ENCODE assay signal across 17 cellular contexts in the genomic region with DNA sequence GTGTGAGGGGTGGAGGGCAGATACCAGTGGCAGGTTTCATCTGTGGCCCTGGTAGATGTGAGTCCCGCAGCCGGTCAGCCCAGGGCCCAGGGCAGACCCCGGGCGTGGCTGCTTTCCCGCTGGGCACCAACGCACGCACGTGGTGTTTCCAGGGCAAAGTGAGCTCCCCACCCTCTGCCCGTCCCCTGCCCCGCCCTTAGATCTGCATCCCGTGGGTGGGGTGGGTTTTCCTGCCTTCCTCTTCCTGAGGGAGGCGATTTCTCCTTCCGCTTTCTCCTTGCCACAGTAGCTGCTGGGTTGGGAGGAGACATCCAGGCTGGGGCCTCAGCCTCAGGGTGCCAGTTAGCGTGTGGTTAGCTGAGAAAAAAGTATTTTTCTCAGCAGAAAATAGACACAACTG. TPM values are rescaled to one million over a fixed set of nuclear protein-coding genes. Genes with fewer than 3 reads are reported as not detected.
DNase-seq lines count a peak whose midpoint lies in the region; ATAC-seq, FAIRE-seq and TF ChIP-seq lines count a peak whose summit lies in the region.
"Had no signal": no experiment of that assay in that cellular context is flagged by ENCODE, and none has a peak within 500 bp of the region (broad histone marks: within the 10 kb centered on the region; RNA-seq: fewer than 3 reads in every experiment).

No MANE protein-coding gene starts in this region.

- BruUV-seq in endothelial cell of umbilical vein (replicated peaks; lab: Mats Ljungman, UMichigan): no TSS peak

- POLR2A ChIA-PET in CD4-positive, alpha-beta T cell (lab: Charles Lee): no interaction called here
- POLR2A ChIA-PET in endothelial cell of umbilical vein (lab: Charles Lee): no interaction called here

- no peaks in the 10 kb centered on the region for H3K9me1 ChIP-seq in endothelial cell of umbilical vein (replicated peaks; ENCODE audit: control insufficient read depth, extremely low read depth, insufficient read depth, low read length)

- H3K9me3 Mint-ChIP-seq in CD4-positive, alpha-beta T cell: no peaks in the 10 kb centered on the region
- no peaks in the 10 kb centered on the region for H3K9me3 Mint-ChIP-seq in osteocyte (ENCODE audit: unreplicated experiment)
- H3K9me3 Mint-ChIP-seq in GM23338: peaks cover 9% of the 10 kb centered on the region; the same call in 2 of the 3 replicates
- H3K9me3 Mint-ChIP-seq: activated T-helper 2 cell treated with anti-CD3 and anti-CD28 coated beads, Interferon-gamma antibody, Interleukin-2, Interleukin-4, amounts not matched to agents 10 μg/mL and 5 μg/mL and 100 μg/mL, durations not matched to agents 14 hours and 24 hours and 36 hours; stimulated activated naive CD8-positive, alpha-beta T cell treated with anti-CD3 and anti-CD28 coated beads, Interleukin-15, Interleukin-2, amounts not matched to agents 100 ng/mL and 50 ng/mL, for 24 hours had no signal

- peaks cover 56% of the 10 kb centered on the region for H3K4me1 Mint-ChIP-seq in CD4-positive, alpha-beta T cell (ENCODE audit: low read depth)
- H3K4me1 Mint-ChIP-seq in osteocyte (ENCODE audit: unreplicated experiment) (peaks cover 25% of the 10 kb centered on the region), GM23338 (peaks cover 10% of the 10 kb centered on the region)

- H3K27ac Mint-ChIP-seq in CD4-positive, alpha-beta T cell: peak overlapping the region; percentile 79
- H3K27ac Mint-ChIP-seq in osteocyte (ENCODE audit: unreplicated experiment) (peak overlapping the region; percentile 27), GM23338 (no peak overlapping the region)
- H3K27ac Mint-ChIP-seq: activated T-helper 2 cell treated with anti-CD3 and anti-CD28 coated beads, Interferon-gamma antibody, Interleukin-2, Interleukin-4, amounts not matched to agents 10 μg/mL and 5 μg/mL and 100 μg/mL, durations not matched to agents 14 hours and 24 hours and 36 hours; stimulated activated naive CD8-positive, alpha-beta T cell treated with anti-CD3 and anti-CD28 coated beads, Interleukin-15, Interleukin-2, amounts not matched to agents 100 ng/mL and 50 ng/mL, for 24 hours had no signal

- dilution Hi-C loops in endothelial cell of umbilical vein (cut with MboI; ENCODE audit: extremely low pct_ligation_motif_present, low sequenced_read_pairs): no loop called here

- H3K4me2 ChIP-seq in endothelial cell of umbilical vein (ENCODE audit: insufficient read depth, low read length) (no peak overlapping the region), GM23338 (no peak overlapping the region)
- H3K4me2 ChIP-seq: hepatocyte had no signal

- no peaks in the 10 kb centered on the region for H3K9me3 ChIP-seq in CD4-positive, alpha-beta T cell (ENCODE audit: control insufficient read depth, low read length)
- H3K9me3 ChIP-seq in endothelial cell of umbilical vein (replicated peaks; ENCODE audit: control insufficient read depth, insufficient read depth, low read length) (no peaks in the 10 kb centered on the region), esophagus squamous epithelium (no peaks in the 10 kb centered on the region)
- H3K9me3 ChIP-seq: MG63 had no signal

- H3K4me3 ChIP-seq in endothelial cell of umbilical vein (replicated peaks in 1 of 3; ENCODE audit: insufficient read depth in 1 of 3, low read depth in 1 of 3, low read length in 3 of 3) (no peak overlapping the region), esophagus squamous epithelium (no peak overlapping the region), GM23338 (no peak overlapping the region)
- H3K4me3 ChIP-seq: hepatocyte, MG63 had no signal

- peaks cover 35% of the 10 kb centered on the region for H3K4me1 ChIP-seq in endothelial cell of umbilical vein (ENCODE audit: control insufficient read depth, extremely low read depth, insufficient read depth, low read length)
- H3K4me1 ChIP-seq in esophagus squamous epithelium: peaks cover 14 to 45% (median 16%) of the 10 kb centered on the region in 3 donors
- peaks cover 1% of the 10 kb centered on the region; the same call in 1 of the 2 replicates for H3K4me1 ChIP-seq in GM23338 (ENCODE audit: insufficient read depth)

- TF ChIP-seq POLR2A in endothelial cell of umbilical vein (IDR thresholded peaks at IDR 0.05; ENCODE audit: low read depth, low read length) (no peak), esophagus squamous epithelium (IDR thresholded peaks at IDR 0.05) (no peak)

- WGBS in esophagus squamous epithelium, 2 donors: 53 to 57% methylated on average over 3 to 8 of the region's 14 CpGs

- no peak overlapping the region for H2AFZ ChIP-seq in endothelial cell of umbilical vein (ENCODE audit: low read depth, low read length)
- no peak overlapping the region for H2AFZ ChIP-seq in GM23338
- H2AFZ ChIP-seq: hepatocyte had no signal

- H3K9ac ChIP-seq in endothelial cell of umbilical vein (replicated peaks; ENCODE audit: extremely low read depth, insufficient read depth, low read length): no peak overlapping the region

- H3K36me3 Mint-ChIP-seq in CD4-positive, alpha-beta T cell (ENCODE audit: low read depth): peaks cover 48% of the 10 kb centered on the region
- peaks cover 9% of the 10 kb centered on the region for H3K36me3 Mint-ChIP-seq in osteocyte (ENCODE audit: unreplicated experiment)
- peaks cover 14% of the 10 kb centered on the region for H3K36me3 Mint-ChIP-seq in GM23338 (ENCODE audit: low read depth)

- H3K79me2 ChIP-seq in endothelial cell of umbilical vein (ENCODE audit: control insufficient read depth, insufficient read depth, low read length) (peaks cover 6% of the 10 kb centered on the region), GM23338 (replicated peaks; ENCODE audit: insufficient read depth) (no peaks in the 10 kb centered on the region)
- H3K79me2 ChIP-seq: hepatocyte had no signal

- no peak for ATAC-seq in CD4-positive, alpha-beta T cell (ENCODE audit: poor library complexity)
- no peak for ATAC-seq in HG03520 (IDR thresholded peaks at IDR 0.05; ENCODE audit: unreplicated experiment)
- no peak for ATAC-seq in GM23338
- no peak for ATAC-seq in HG03439 (IDR thresholded peaks at IDR 0.05; ENCODE audit: unreplicated experiment)

- H3K36me3 ChIP-seq in endothelial cell of umbilical vein (ENCODE audit: control insufficient read depth in 2 of 2, extremely low read depth in 1 of 2, insufficient read depth in 2 of 2, low read length in 2 of 2): peaks cover 0 to 3% of the 10 kb centered on the region in 2 experiments
- peaks cover 0 to 9% (median 0%) of the 10 kb centered on the region in 3 donors for H3K36me3 ChIP-seq in esophagus squamous epithelium
- H3K36me3 ChIP-seq in GM23338 (ENCODE audit: insufficient read depth): no peaks in the 10 kb centered on the region

- no peak for TF ChIP-seq CTCF in CD4-positive, alpha-beta T cell (IDR thresholded peaks at IDR 0.05)
- TF ChIP-seq CTCF in endothelial cell of umbilical vein (IDR thresholded peaks at IDR 0.05; ENCODE audit: extremely low read depth in 1 of 2, insufficient read depth in 1 of 2, low read depth in 1 of 2, low read length in 2 of 2) (no peak), osteocyte (IDR thresholded peaks at IDR 0.05) (no peak), esophagus squamous epithelium (IDR thresholded peaks at IDR 0.05) (no peak), GM23338 (conservative IDR thresholded peaks at IDR 0.05; ENCODE audit: low read depth in 2 of 2) (no peak)

- H3K4me3 Mint-ChIP-seq in CD4-positive, alpha-beta T cell: no peak overlapping the region
- H3K4me3 Mint-ChIP-seq in osteocyte (ENCODE audit: unreplicated experiment): no peak overlapping the region
- H3K4me3 Mint-ChIP-seq in GM23338: no peak overlapping the region
- H3K4me3 Mint-ChIP-seq: stimulated activated naive CD8-positive, alpha-beta T cell treated with anti-CD3 and anti-CD28 coated beads, Interleukin-15, Interleukin-2, amounts not matched to agents 100 ng/mL and 50 ng/mL, for 24 hours had no signal

- H4K20me1 ChIP-seq in endothelial cell of umbilical vein (replicated peaks; ENCODE audit: control insufficient read depth, extremely low read depth, insufficient read depth, low read length): no peaks in the 10 kb centered on the region
- H4K20me1 ChIP-seq in GM23338 (replicated peaks; ENCODE audit: insufficient read depth): no peaks in the 10 kb centered on the region

- H3K27ac ChIP-seq in CD4-positive, alpha-beta T cell (ENCODE audit: low read depth, low read length): peak overlapping the region; percentile 13
- H3K27ac ChIP-seq in endothelial cell of umbilical vein (ENCODE audit: insufficient read depth, low read depth, low read length) (no peak overlapping the region), esophagus squamous epithelium (peak overlapping the region in 2 of 4 donors; percentile 29 to 61), GM23338 (ENCODE audit: low read depth) (no peak overlapping the region)
- H3K27ac ChIP-seq: epithelial cell of prostate, hepatocyte had no signal

- no peak for DNase-seq in CD4-positive, alpha-beta T cell
- DNase-seq in NOMO-1 (lab: John Stamatoyannopoulos, UW; ENCODE audit: unreplicated experiment in 2 of 2) (peak; percentile 15 to 47), endothelial cell of umbilical vein (ENCODE audit: low read depth, low spot score) (no peak), osteocyte (ENCODE audit: extremely low spot score, unreplicated experiment) (no peak), esophagus squamous epithelium (lab: John Stamatoyannopoulos, UW) (no peak), GM23338 (ENCODE audit: low spot score) (no peak)
- DNase-seq: mammary epithelial cell; MG63; NCI-H226; stimulated activated CD4-positive, alpha-beta T cell treated with anti-CD3 and anti-CD28 coated beads, Interleukin-2, amount 100 ng/mL, for 48 hours had no signal

- CTCF ChIA-PET in CD4-positive, alpha-beta T cell (lab: Charles Lee): no interaction called here
- CTCF ChIA-PET in endothelial cell of umbilical vein (lab: Charles Lee): interaction anchor here (0.7 to 1.4 kb wide), 4 partner anchors 9 to 274 kb away, joined by 3 to 6 read pairs (median 4); no protein-coding TSS in a partner anchor

- intact Hi-C loops in CD4-positive, alpha-beta T cell (cut with DNase I, micrococcal nuclease): no loop called here
- intact Hi-C loops in endothelial cell of umbilical vein (cut with micrococcal nuclease): loop anchor here (5.0 kb wide), 1 partner anchor 881 kb away; no protein-coding TSS in a partner anchor
- intact Hi-C loops in esophagus squamous epithelium (cut with DNase I): no loop called here

- H3F3A ChIP-seq in GM23338 (replicated peaks; ENCODE audit: low read depth): no peaks in the 10 kb centered on the region

- no peaks in the 10 kb centered on the region for H3K9me2 ChIP-seq in GM23338 (ENCODE audit: insufficient read depth)

- H3K27me3 Mint-ChIP-seq in CD4-positive, alpha-beta T cell: no peaks in the 10 kb centered on the region
- no peaks in the 10 kb centered on the region for H3K27me3 Mint-ChIP-seq in osteocyte (ENCODE audit: unreplicated experiment)
- H3K27me3 Mint-ChIP-seq in GM23338 (ENCODE audit: insufficient read depth, low read depth, poor library complexity): peaks cover 11% of the 10 kb centered on the region
- H3K27me3 Mint-ChIP-seq: stimulated activated naive CD8-positive, alpha-beta T cell treated with anti-CD3 and anti-CD28 coated beads, Interleukin-15, Interleukin-2, amounts not matched to agents 100 ng/mL and 50 ng/mL, for 24 hours had no signal

- no peaks in the 10 kb centered on the region for H3K27me3 ChIP-seq in CD4-positive, alpha-beta T cell (ENCODE audit: control insufficient read depth, insufficient read depth, low read length)
- H3K27me3 ChIP-seq in endothelial cell of umbilical vein (ENCODE audit: control insufficient read depth in 2 of 2, insufficient read depth in 2 of 2, low read length in 2 of 2): no peaks in the 10 kb centered on the region
- H3K27me3 ChIP-seq in esophagus squamous epithelium: no peaks in the 10 kb centered on the region
- H3K27me3 ChIP-seq in GM23338 (ENCODE audit: insufficient read depth): no peaks in the 10 kb centered on the region
- H3K27me3 ChIP-seq: hepatocyte, MG63 had no signal

- FAIRE-seq in endothelial cell of umbilical vein (lab: Jason Lieb, UNC): peak; percentile 59
- FAIRE-seq: bronchial epithelial cell had no signal

RNA-seq across cellular contexts. Expression of a gene that starts 49.6 kb away (rescaled TPM):
- total RNA-seq in CD4-positive, alpha-beta T cell: 100 to 1,000 TPM; 162 to 164 TPM
- total RNA-seq in endothelial cell of umbilical vein (104 and 109 TPM in 2 replicates), osteocyte (41.7 and 44.8 TPM in 2 replicates), esophagus squamous epithelium (10 to 100 TPM; 14.9 to 66.8 (median 26.3) TPM)
- polyA plus RNA-seq in endothelial cell of umbilical vein (94.8 and 132 TPM in 2 replicates), GM23338 (2016; fragmentation: Nextera tagmentation; extraction: Ambion mirVana) (23.3 and 24.2 TPM in 2 replicates)
- polyA plus RNA-seq in endothelial cell of umbilical vein (2011; cell fraction: cytosol; rRNA removed): 142 and 171 TPM in 2 replicates
- polyA plus RNA-seq in endothelial cell of umbilical vein (2011; cell fraction: nucleus; rRNA removed): 101 and 125 TPM in 2 replicates
- polyA plus RNA-seq in endothelial cell of umbilical vein (2012): 129 and 240 TPM in 2 replicates
- polyA minus RNA-seq in endothelial cell of umbilical vein: 116 and 149 TPM in 2 replicates
- 118 TPM for polyA minus RNA-seq in endothelial cell of umbilical vein (2011; cell fraction: cytosol; rRNA and poly(A)+ RNA removed)
- 29.3 and 45.7 TPM in 2 replicates for polyA minus RNA-seq in endothelial cell of umbilical vein (2011; cell fraction: nucleus; rRNA and poly(A)+ RNA removed)
- total RNA-seq in GM23338 (2014; rRNA removed; shearing (Covaris generic)): 70.3 and 85.5 TPM in 2 replicates

Comparison
In these comparisons a context has a peak if more than half of its experiments do, and no peak if none do; other contexts are left out.
1. DNase-seq: peak in NOMO-1 (2 of 2); none in CD4-positive, alpha-beta T cell (0 of 10), endothelial cell of umbilical vein (single experiment), osteocyte (single experiment), esophagus squamous epithelium (single experiment) and GM23338 (single experiment).